23 cellular contexts compared by ENCODE assay signal in genomic region chr3:5563537-5564277, GRCh38.
DNase-seq lines count a peak whose midpoint lies in the region; ATAC-seq and TF ChIP-seq lines count a peak whose summit lies in the region.
"Had no signal": no experiment of that assay in that cellular context is flagged by ENCODE, and none has a peak within 500 bp of the region (broad histone marks: within the 10 kb centered on the region; RNA-seq: fewer than 3 reads in every experiment).

No MANE protein-coding gene starts in this region.

- no peak for TF ChIP-seq CTCF in transverse colon (IDR thresholded peaks at IDR 0.05)

- H3K27me3 Mint-ChIP-seq in stimulated activated naive CD8-positive, alpha-beta T cell treated with anti-CD3 and anti-CD28 coated beads, Interleukin-15, amount 100 ng/mL, for 72 hours: no peaks in the 10 kb centered on the region
- H3K27me3 Mint-ChIP-seq: CD4-positive, alpha-beta T cell had no signal

- CTCF ChIA-PET in HEK293T (lab: Yijun Ruan, JAX): interaction anchor here (0.6 kb wide), 1 partner anchor 206 kb away, joined by 5 read pairs; no protein-coding TSS in a partner anchor

- no peak overlapping the region for H3K27ac ChIP-seq in transverse colon
- H3K27ac ChIP-seq: 22Rv1, BLaER1, SJCRH30 had no signal

- H3K4me3 ChIP-seq in transverse colon: no peak overlapping the region
- H3K4me3 ChIP-seq: BLaER1, SJCRH30 had no signal

- H3K27ac Mint-ChIP-seq in stimulated activated naive CD8-positive, alpha-beta T cell treated with anti-CD3 and anti-CD28 coated beads, Interleukin-15, amount 100 ng/mL, for 72 hours: peak overlapping the region; percentile 95 to 96
- H3K27ac Mint-ChIP-seq: CD4-positive, alpha-beta T cell; HFFc6; IgD-negative memory B cell had no signal

- no peak for TF ChIP-seq POLR2A in transverse colon (IDR thresholded peaks at IDR 0.05)

- peaks cover 4% of the 10 kb centered on the region for H3K4me1 Mint-ChIP-seq in stimulated activated naive CD8-positive, alpha-beta T cell treated with anti-CD3 and anti-CD28 coated beads, Interleukin-15, amount 100 ng/mL, for 72 hours
- H3K4me1 Mint-ChIP-seq: IgD-negative memory B cell had no signal

- in situ Hi-C loops in transverse colon (cut with MboI; ENCODE audit: low pct_ligation_motif_present in 1 of 4, low pct_unique_long_range_greater_than_20kb in 1 of 4, low sequenced_read_pairs in 3 of 4): no loop called here

- peak; percentile 64 for ATAC-seq in stimulated activated naive CD8-positive, alpha-beta T cell treated with anti-CD3 and anti-CD28 coated beads, Interleukin-15, amount 100 ng/mL, for 72 hours
- ATAC-seq in stimulated activated naive CD8-positive, alpha-beta T cell treated with anti-CD3 and anti-CD28 coated beads, Interleukin-15, Interleukin-2, amounts not matched to agents 100 U/mL and 50 U/mL, for 24 hours: no peak

- intact Hi-C loops in transverse colon (cut with DNase I; ENCODE audit: low total_unique reads): no loop called here

- H3K36me3 ChIP-seq in transverse colon: no peaks in the 10 kb centered on the region
- H3K36me3 ChIP-seq: BLaER1, SJCRH30 had no signal

- 25 to 67% methylated on average over 1 to 7 of the region's 7 CpGs for WGBS in transverse colon (ENCODE audit: low coverage in 1 of 2), 2 donors

- no peak for TF ChIP-seq EP300 in transverse colon (IDR thresholded peaks at IDR 0.05; ENCODE audit: low read depth)

- DNase-seq in DMS53 (lab: John Stamatoyannopoulos, UW) (peak; percentile 32), DMS53 treated with DMSO at 0.1 percent for 48 hours (lab: John Stamatoyannopoulos, UW; ENCODE audit: unreplicated experiment) (no peak), UCSD-AML1 (lab: John Stamatoyannopoulos, UW; ENCODE audit: unreplicated experiment) (peak; percentile 29), transverse colon (no peak), HEK293T (ENCODE audit: extremely low spot score) (no peak), GM19240 (ENCODE audit: insufficient read length, low spot score) (no peak)
- peak in 1 of 2 donors; percentile 21 for DNase-seq in stimulated activated naive CD8-positive, alpha-beta T cell treated with anti-CD3 and anti-CD28 coated beads, Interleukin-15, amount 100 ng/mL, for 72 hours
- DNase-seq in stimulated activated naive CD8-positive, alpha-beta T cell treated with anti-CD3 and anti-CD28 coated beads, Interleukin-15, Interleukin-2, amounts not matched to agents 100 U/mL and 50 U/mL, for 24 hours: no peak
- DNase-seq: ACHN; Caco-2; CD4-positive, alpha-beta T cell; GDM1; HFFc6; Karpas-422; NCI-H1092 treated with DMSO at 0.1 percent for 48 hours; NCI-H146; NCI-H2029 treated with DMSO at 0.1 percent for 48 hours; NCI-H2171 treated with DMSO at 0.1 percent for 48 hours; NCI-H446 treated with DMSO at 0.1 percent for 48 hours; SJCRH30 had no signal

- no peak overlapping the region for H3K4me3 Mint-ChIP-seq in stimulated activated naive CD8-positive, alpha-beta T cell treated with anti-CD3 and anti-CD28 coated beads, Interleukin-15, amount 100 ng/mL, for 72 hours
- H3K4me3 Mint-ChIP-seq: CD4-positive, alpha-beta T cell; HFFc6; IgD-negative memory B cell had no signal

- peaks cover 0 to 5% of the 10 kb centered on the region in 2 donors for H3K9me3 Mint-ChIP-seq in stimulated activated naive CD8-positive, alpha-beta T cell treated with anti-CD3 and anti-CD28 coated beads, Interleukin-15, amount 100 ng/mL, for 72 hours
- H3K9me3 Mint-ChIP-seq: CD4-positive, alpha-beta T cell had no signal

- no peaks in the 10 kb centered on the region for H3K9me3 ChIP-seq in transverse colon
- H3K9me3 ChIP-seq: BLaER1, Caco-2, SJCRH30 had no signal

- POLR2A ChIA-PET in HEK293T (lab: Yijun Ruan, JAX): no interaction called here

- H3K27me3 ChIP-seq in transverse colon: no peaks in the 10 kb centered on the region
- H3K27me3 ChIP-seq: BLaER1, SJCRH30 had no signal

- H3K4me1 ChIP-seq in transverse colon: no peaks in the 10 kb centered on the region
- H3K4me1 ChIP-seq: BLaER1, Caco-2, SJCRH30 had no signal

TF ChIP-seq in HEK293T, 16 proteins besides CTCF, POLR2A, EP300 and RAD21:
- TF ChIP-seq FOXM1 (IDR thresholded peaks at IDR 0.05; ENCODE audit: borderline replicate concordance) (no peak), ZNF384 (IDR thresholded peaks at IDR 0.05) (no peak), SP1 (IDR thresholded peaks at IDR 0.05) (no peak), CTBP1 (IDR thresholded peaks at IDR 0.05; ENCODE audit: borderline replicate concordance) (no peak), NFRKB (IDR thresholded peaks at IDR 0.05) (no peak), PKNOX1 (IDR thresholded peaks at IDR 0.05) (no peak), ELF4 (IDR thresholded peaks at IDR 0.05) (no peak)

Comparison
In these comparisons a context has a peak if more than half of its experiments do, and no peak if none do; other contexts are left out.
1. DNase-seq: peak in DMS53 (single experiment) and UCSD-AML1 (single experiment); none in DMS53 treated with DMSO at 0.1 percent for 48 hours (single experiment), stimulated activated naive CD8-positive, alpha-beta T cell treated with anti-CD3 and anti-CD28 coated beads, Interleukin-15, Interleukin-2, amounts not matched to agents 100 U/mL and 50 U/mL, for 24 hours (single experiment), transverse colon (single experiment), HEK293T (single experiment) and GM19240 (single experiment).